ENCODE assay signal across 2 cellular contexts in the genomic region with DNA sequence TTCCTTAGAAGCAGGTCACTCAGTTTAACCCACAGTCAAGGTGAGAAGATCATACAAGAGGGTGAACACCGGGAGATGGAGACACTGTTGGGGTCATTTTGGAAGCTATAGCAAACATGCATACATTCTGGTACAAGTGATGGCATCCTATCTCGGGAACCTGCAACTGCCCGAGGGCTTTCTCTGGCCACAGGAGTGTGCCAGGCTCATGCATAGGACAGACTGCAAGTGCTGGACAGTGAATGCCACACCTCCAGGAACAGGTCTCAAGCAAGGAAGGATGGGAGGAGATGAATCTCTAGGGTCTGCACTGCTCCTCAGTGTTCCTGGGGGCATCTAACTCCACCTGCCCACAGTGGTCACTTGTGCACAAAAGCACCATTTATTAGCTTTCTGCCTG.
A peak's percentile ranks its signal among the peaks of the same experiment; 100 is the strongest.
TF ChIP-seq lines count a peak whose summit lies in the region.

No MANE protein-coding gene starts in this region.

TF ChIP-seq in SK-N-SH, 30 proteins besides CTCF, POLR2A, EP300 and RAD21 (continued from another document):
- TF ChIP-seq, protein P1, sequence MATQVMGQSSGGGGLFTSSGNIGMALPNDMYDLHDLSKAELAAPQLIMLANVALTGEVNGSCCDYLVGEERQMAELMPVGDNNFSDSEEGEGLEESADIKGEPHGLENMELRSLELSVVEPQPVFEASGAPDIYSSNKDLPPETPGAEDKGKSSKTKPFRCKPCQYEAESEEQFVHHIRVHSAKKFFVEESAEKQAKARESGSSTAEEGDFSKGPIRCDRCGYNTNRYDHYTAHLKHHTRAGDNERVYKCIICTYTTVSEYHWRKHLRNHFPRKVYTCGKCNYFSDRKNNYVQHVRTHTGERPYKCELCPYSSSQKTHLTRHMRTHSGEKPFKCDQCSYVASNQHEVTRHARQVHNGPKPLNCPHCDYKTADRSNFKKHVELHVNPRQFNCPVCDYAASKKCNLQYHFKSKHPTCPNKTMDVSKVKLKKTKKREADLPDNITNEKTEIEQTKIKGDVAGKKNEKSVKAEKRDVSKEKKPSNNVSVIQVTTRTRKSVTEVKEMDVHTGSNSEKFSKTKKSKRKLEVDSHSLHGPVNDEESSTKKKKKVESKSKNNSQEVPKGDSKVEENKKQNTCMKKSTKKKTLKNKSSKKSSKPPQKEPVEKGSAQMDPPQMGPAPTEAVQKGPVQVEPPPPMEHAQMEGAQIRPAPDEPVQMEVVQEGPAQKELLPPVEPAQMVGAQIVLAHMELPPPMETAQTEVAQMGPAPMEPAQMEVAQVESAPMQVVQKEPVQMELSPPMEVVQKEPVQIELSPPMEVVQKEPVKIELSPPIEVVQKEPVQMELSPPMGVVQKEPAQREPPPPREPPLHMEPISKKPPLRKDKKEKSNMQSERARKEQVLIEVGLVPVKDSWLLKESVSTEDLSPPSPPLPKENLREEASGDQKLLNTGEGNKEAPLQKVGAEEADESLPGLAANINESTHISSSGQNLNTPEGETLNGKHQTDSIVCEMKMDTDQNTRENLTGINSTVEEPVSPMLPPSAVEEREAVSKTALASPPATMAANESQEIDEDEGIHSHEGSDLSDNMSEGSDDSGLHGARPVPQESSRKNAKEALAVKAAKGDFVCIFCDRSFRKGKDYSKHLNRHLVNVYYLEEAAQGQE (IDR thresholded peaks at IDR 0.05; ENCODE audit: low read depth, low read length), result peak; percentile 77; the same call in 1 of the 2 replicates

TF ChIP-seq in SK-N-SH treated with all-trans-retinoic acid at 6 μM for 48 hours, 23 proteins besides CTCF, POLR2A, EP300 and RAD21 (continued from another document):
- TF ChIP-seq, protein P2, sequence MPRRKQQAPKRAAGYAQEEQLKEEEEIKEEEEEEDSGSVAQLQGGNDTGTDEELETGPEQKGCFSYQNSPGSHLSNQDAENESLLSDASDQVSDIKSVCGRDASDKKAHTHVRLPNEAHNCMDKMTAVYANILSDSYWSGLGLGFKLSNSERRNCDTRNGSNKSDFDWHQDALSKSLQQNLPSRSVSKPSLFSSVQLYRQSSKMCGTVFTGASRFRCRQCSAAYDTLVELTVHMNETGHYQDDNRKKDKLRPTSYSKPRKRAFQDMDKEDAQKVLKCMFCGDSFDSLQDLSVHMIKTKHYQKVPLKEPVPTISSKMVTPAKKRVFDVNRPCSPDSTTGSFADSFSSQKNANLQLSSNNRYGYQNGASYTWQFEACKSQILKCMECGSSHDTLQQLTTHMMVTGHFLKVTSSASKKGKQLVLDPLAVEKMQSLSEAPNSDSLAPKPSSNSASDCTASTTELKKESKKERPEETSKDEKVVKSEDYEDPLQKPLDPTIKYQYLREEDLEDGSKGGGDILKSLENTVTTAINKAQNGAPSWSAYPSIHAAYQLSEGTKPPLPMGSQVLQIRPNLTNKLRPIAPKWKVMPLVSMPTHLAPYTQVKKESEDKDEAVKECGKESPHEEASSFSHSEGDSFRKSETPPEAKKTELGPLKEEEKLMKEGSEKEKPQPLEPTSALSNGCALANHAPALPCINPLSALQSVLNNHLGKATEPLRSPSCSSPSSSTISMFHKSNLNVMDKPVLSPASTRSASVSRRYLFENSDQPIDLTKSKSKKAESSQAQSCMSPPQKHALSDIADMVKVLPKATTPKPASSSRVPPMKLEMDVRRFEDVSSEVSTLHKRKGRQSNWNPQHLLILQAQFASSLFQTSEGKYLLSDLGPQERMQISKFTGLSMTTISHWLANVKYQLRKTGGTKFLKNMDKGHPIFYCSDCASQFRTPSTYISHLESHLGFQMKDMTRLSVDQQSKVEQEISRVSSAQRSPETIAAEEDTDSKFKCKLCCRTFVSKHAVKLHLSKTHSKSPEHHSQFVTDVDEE (CRISPR knock-in tag; IDR thresholded peaks at IDR 0.05), result no peak
- TF ChIP-seq SNAI2 (CRISPR knock-in tag; IDR thresholded peaks at IDR 0.05) (no peak), PPARA (CRISPR knock-in tag; IDR thresholded peaks at IDR 0.05; ENCODE audit: borderline replicate concordance) (no peak), BACH2 (CRISPR knock-in tag; IDR thresholded peaks at IDR 0.05; ENCODE audit: borderline replicate concordance) (no peak), POU6F1 (CRISPR knock-in tag; IDR thresholded peaks at IDR 0.05; ENCODE audit: borderline replicate concordance, low read depth) (no peak), CSDC2 (CRISPR knock-in tag; IDR thresholded peaks at IDR 0.05) (no peak), TOX (CRISPR knock-in tag; IDR thresholded peaks at IDR 0.05; ENCODE audit: borderline replicate concordance) (no peak), ZFP30 (CRISPR knock-in tag; IDR thresholded peaks at IDR 0.05) (no peak), ZC3H10 (CRISPR knock-in tag; IDR thresholded peaks at IDR 0.05) (no peak), TCF4 (CRISPR knock-in tag; IDR thresholded peaks at IDR 0.05; ENCODE audit: borderline replicate concordance) (no peak), PATZ1 (CRISPR knock-in tag; IDR thresholded peaks at IDR 0.05; ENCODE audit: borderline replicate concordance) (no peak), ZFP3 (CRISPR knock-in tag; IDR thresholded peaks at IDR 0.05) (no peak)
- TF ChIP-seq, protein P3, sequence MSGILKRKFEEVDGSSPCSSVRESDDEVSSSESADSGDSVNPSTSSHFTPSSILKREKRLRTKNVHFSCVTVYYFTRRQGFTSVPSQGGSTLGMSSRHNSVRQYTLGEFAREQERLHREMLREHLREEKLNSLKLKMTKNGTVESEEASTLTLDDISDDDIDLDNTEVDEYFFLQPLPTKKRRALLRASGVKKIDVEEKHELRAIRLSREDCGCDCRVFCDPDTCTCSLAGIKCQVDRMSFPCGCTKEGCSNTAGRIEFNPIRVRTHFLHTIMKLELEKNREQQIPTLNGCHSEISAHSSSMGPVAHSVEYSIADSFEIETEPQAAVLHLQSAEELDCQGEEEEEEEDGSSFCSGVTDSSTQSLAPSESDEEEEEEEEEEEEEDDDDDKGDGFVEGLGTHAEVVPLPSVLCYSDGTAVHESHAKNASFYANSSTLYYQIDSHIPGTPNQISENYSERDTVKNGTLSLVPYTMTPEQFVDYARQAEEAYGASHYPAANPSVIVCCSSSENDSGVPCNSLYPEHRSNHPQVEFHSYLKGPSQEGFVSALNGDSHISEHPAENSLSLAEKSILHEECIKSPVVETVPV (CRISPR knock-in tag; IDR thresholded peaks at IDR 0.05), result no peak
